In the genomic region with DNA sequence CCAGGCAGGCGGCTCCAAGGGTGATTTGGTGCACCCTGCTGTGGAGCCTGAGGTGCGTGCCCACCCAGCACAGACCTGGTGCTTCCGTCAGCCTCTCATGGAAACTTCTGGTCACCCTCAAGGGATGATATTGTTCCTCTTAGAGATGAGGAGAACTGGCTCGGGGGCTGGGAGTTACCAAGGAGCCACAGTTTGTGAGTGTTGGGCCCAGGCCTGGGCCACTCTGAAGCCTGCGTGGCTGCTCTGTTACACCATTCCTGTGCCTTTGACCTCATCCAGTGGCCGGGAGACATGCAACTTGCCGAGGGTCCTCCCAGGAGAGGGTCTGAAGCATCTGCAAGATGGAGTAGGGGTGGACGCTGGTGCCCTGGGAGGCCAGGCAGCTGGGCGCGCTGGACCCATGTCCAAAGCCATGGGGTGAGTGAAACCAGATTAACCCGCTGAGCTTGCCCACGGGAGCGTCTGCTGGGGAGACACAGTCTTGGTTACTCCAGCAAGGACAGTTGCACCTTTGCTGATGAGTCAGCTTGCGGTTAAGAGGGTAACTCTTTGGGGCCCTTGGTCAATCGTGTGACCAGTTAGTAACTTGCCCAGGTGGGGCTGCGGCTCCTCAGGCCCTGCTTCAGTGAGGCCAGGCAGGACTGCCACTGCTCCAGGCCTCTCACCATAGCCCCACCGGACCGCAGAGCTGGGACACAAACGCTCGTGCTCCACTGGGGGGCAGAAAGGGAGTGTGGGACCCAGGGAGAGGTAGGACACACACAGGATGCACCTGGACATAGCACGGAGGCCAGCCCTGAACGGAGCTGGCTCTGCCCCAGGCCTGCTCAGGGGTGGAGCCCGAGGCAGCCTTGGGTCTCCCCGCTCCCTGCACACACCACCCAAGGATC, we compare ENCODE assay signal across 1 cellular context.
TF ChIP-seq lines count a peak whose summit lies in the region.

No MANE protein-coding gene starts in this region.

TF ChIP-seq in WTC11, 78 proteins besides CTCF, POLR2A, EP300 and RAD21 (continued from another document):
- TF ChIP-seq MYBL2 (CRISPR knock-in tag; IDR thresholded peaks at IDR 0.05) (no peak), ZNF232 (CRISPR knock-in tag; IDR thresholded peaks at IDR 0.05) (no peak), JUN (CRISPR knock-in tag; IDR thresholded peaks at IDR 0.05) (no peak), NFE2L1 (CRISPR knock-in tag; IDR thresholded peaks at IDR 0.05) (no peak), SOX15 (CRISPR knock-in tag; IDR thresholded peaks at IDR 0.05) (no peak)
- TF ChIP-seq, protein P1, sequence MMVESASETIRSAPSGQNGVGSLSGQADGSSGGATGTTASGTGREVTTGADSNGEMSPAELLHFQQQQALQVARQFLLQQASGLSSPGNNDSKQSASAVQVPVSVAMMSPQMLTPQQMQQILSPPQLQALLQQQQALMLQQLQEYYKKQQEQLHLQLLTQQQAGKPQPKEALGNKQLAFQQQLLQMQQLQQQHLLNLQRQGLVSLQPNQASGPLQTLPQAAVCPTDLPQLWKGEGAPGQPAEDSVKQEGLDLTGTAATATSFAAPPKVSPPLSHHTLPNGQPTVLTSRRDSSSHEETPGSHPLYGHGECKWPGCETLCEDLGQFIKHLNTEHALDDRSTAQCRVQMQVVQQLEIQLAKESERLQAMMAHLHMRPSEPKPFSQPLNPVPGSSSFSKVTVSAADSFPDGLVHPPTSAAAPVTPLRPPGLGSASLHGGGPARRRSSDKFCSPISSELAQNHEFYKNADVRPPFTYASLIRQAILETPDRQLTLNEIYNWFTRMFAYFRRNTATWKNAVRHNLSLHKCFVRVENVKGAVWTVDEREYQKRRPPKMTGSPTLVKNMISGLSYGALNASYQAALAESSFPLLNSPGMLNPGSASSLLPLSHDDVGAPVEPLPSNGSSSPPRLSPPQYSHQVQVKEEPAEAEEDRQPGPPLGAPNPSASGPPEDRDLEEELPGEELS (CRISPR knock-in tag; IDR thresholded peaks at IDR 0.05) = no peak
TF ChIP-seq in WTC11: peak in this region for 0.
